In genomic region chr2:107001081-107001480, GRCh38 we compare ENCODE assay signal across 17 cellular contexts.
DNase-seq lines count a peak whose midpoint lies in the region; ATAC-seq and TF ChIP-seq lines count a peak whose summit lies in the region.
"Had no signal": no experiment of that assay in that cellular context is flagged by ENCODE, and none has a peak within 500 bp of the region (broad histone marks: within the 10 kb centered on the region; RNA-seq: fewer than 3 reads in every experiment).

No MANE protein-coding gene starts in this region.

- DNase-seq in NCI-H524 (lab: John Stamatoyannopoulos, UW) = peak; percentile 6 to 60
- DNase-seq in NCI-H524 treated with DMSO at 0.1 percent for 48 hours (lab: John Stamatoyannopoulos, UW) = no peak
- no peak for DNase-seq in PC-3
- peak; percentile 51 for DNase-seq in fibroblast of gingiva (ENCODE audit: low read depth)
- peak; percentile 72 for DNase-seq in left kidney (ENCODE audit: low read depth, low spot score)
- DNase-seq in NCI-H774 (lab: John Stamatoyannopoulos, UW) = no peak
- no peak for DNase-seq in left cardiac atrium
- DNase-seq: 8988T; C1 segment of cervical spinal cord; Calu3; CD4-positive, alpha-beta T cell; DMS153; DMS79 treated with DMSO at 0.1 percent for 48 hours; EL; GOT3; H9 had no signal

- H3K4me2 ChIP-seq in PC-3 (ENCODE audit: low read length) = 0 out of 2 replicates have a peak overlapping the region, but pooled peaks have one; percentile 66

- H3K36me3 ChIP-seq in PC-3 (ENCODE audit: low read depth, low read length) = no peaks in the 10 kb centered on the region

- H3K4me3 ChIP-seq in PC-3 (ENCODE audit: low read length) = no peak overlapping the region

- intact Hi-C loops in PC-3 (cut with micrococcal nuclease) = no loop called here
- intact Hi-C loops in left cardiac atrium (cut with DNase I) = no loop called here

- CTCF ChIA-PET in PC-3 (lab: Charles Lee) = no interaction called here

- no peaks in the 10 kb centered on the region for H4K20me1 ChIP-seq in PC-3 (ENCODE audit: low read length)

- H3K9me2 ChIP-seq in PC-3 (replicated peaks; ENCODE audit: low read length) = no peaks in the 10 kb centered on the region

- ATAC-seq in PC-3 (no peak), esophagus mucosa (no peak), left cardiac atrium (no peak)

- H3K9ac ChIP-seq in PC-3 (ENCODE audit: low read length) = peak overlapping the region; percentile 87

- peak overlapping the region; percentile 99 for H3K27ac ChIP-seq in PC-3 (ENCODE audit: low read length)

- TF ChIP-seq CTCF in PC-3 (conservative IDR thresholded peaks at IDR 0.05; ENCODE audit: low read depth, low read length) = no peak

- H3K27me3 ChIP-seq in PC-3 (ENCODE audit: low read length) = no peaks in the 10 kb centered on the region

- POLR2A ChIA-PET in PC-3 (lab: Charles Lee; ENCODE audit: unreplicated experiment) = no interaction called here

- H2AFZ ChIP-seq in PC-3 (ENCODE audit: low read length) = no peak overlapping the region

- BruUV-seq in PC-3 (replicated peaks; lab: Mats Ljungman, UMichigan) = no TSS peak

- H3F3A ChIP-seq in PC-3 (ENCODE audit: low read length, unreplicated experiment) = peaks cover 18% of the 10 kb centered on the region

- no peaks in the 10 kb centered on the region for H3K79me2 ChIP-seq in PC-3 (ENCODE audit: low read length)

- H3K4me1 ChIP-seq in PC-3 (ENCODE audit: insufficient read depth, low read length) = peaks cover 70% of the 10 kb centered on the region

- no peaks in the 10 kb centered on the region for H3K9me3 ChIP-seq in PC-3 (ENCODE audit: low read length)

Comparison
In these comparisons a context has a peak if more than half of its experiments do, and no peak if none do; other contexts are left out.
1. DNase-seq: peak in NCI-H524 (2 of 2), fibroblast of gingiva (single experiment) and left kidney (single experiment); none in NCI-H524 treated with DMSO at 0.1 percent for 48 hours (single experiment), PC-3 (single experiment), NCI-H774 (single experiment) and left cardiac atrium (single experiment).